In the genomic region with DNA sequence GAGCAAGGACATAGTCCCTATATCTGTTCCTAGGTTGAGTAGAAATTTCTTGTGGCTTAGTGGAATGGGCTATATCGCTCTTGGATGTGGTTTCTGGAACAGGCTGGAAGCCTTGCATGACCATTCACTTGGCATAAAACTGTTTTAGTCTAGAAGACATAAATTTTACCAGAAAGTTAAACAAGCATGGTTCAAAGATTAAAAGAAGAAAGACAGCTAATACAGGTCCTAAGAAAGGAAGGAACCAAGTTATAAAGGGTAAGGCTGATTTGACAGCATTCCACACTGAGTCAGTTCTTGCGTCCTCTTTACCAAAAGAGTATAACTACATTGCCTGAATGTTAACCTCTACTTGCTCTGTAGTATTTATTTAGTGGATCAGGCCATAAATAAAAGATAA, we compare ENCODE assay signal across 18 cellular contexts.
A peak's percentile ranks its signal among the peaks of the same experiment; 100 is the strongest.
DNase-seq lines count a peak whose midpoint lies in the region; ATAC-seq, FAIRE-seq and TF ChIP-seq lines count a peak whose summit lies in the region.
"Had no signal": no experiment of that assay in that cellular context is flagged by ENCODE, and none has a peak within 500 bp of the region (broad histone marks: within the 10 kb centered on the region; RNA-seq: fewer than 3 reads in every experiment).

No MANE protein-coding gene starts in this region.

- FAIRE-seq in GM12892 (lab: Jason Lieb, UNC) = no peak
- FAIRE-seq in urothelium cell line (lab: Jason Lieb, UNC) = no peak

- TF ChIP-seq CTCF in fibroblast of mammary gland (conservative IDR thresholded peaks at IDR 0.05; ENCODE audit: control insufficient read depth, insufficient read depth, low read depth, low read length) = no peak

- ATAC-seq in HG02610 (IDR thresholded peaks at IDR 0.05; ENCODE audit: unreplicated experiment) = no peak
- ATAC-seq: HCT116 had no signal

- no peak overlapping the region for H3K4me3 ChIP-seq in fibroblast of mammary gland (ENCODE audit: control insufficient read depth, low read depth, low read length)

- DNase-seq in M059J (ENCODE audit: low read depth) = peak; percentile 23
- peak; percentile 72 for DNase-seq in astrocyte of the hippocampus (ENCODE audit: low read depth, low spot score)
- DNase-seq in fibroblast of mammary gland (ENCODE audit: low read depth) = peak; percentile 8
- DNase-seq in renal cortical epithelial cell (ENCODE audit: low read depth) = peak; percentile 21
- no peak for DNase-seq in Kasumi-1 (lab: John Stamatoyannopoulos, UW)
- DNase-seq in GM12892 (ENCODE audit: insufficient read length) = no peak
- DNase-seq in urothelium cell line (ENCODE audit: low spot score) = no peak
- DNase-seq: AML-193, COR-L47, EL, NCI-H1105 treated with DMSO at 0.1 percent for 48 hours, NCI-H1694 treated with DMSO at 0.1 percent for 48 hours, NCI-H2107, NCI-H2227 treated with DMSO at 0.1 percent for 48 hours, NCI-H524 treated with DMSO at 0.1 percent for 48 hours, SIG-M5 had no signal

- TF ChIP-seq POLR2A in GM12892 (IDR thresholded peaks at IDR 0.05; ENCODE audit: low read depth, low read length) = no peak

Comparison
In these comparisons a context has a peak if more than half of its experiments do, and no peak if none do; other contexts are left out.
1. DNase-seq: peak in M059J (single experiment), astrocyte of the hippocampus (single experiment), fibroblast of mammary gland (single experiment) and renal cortical epithelial cell (single experiment); none in Kasumi-1 (0 of 2), GM12892 (single experiment) and urothelium cell line (single experiment).